In the genomic region with DNA sequence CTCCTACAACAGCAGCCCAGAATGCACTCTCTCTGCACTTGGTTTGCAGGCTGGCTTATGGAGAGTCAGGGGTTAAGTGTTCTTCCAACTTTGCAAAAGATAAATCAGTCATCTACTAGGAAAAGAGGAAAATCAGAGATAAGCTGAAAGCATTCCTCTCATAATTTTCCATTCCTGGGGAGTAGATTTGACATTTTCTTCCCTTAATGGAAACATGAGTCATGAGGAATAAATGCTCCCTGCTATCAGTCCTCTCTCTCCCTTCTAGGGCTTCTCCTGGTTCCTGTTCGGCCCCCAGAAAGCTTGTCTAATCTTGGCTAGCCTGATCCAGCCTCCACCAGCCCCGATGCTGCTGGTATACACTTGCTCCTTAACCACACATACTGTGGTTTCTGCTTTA, we compare ENCODE assay signal across 1 cellular context.
TF ChIP-seq lines count a peak whose summit lies in the region.

No MANE protein-coding gene starts in this region.

TF ChIP-seq in HEK293, 187 proteins besides CTCF, POLR2A, EP300 and RAD21 (continued from another document):
- TF ChIP-seq, protein P1, sequence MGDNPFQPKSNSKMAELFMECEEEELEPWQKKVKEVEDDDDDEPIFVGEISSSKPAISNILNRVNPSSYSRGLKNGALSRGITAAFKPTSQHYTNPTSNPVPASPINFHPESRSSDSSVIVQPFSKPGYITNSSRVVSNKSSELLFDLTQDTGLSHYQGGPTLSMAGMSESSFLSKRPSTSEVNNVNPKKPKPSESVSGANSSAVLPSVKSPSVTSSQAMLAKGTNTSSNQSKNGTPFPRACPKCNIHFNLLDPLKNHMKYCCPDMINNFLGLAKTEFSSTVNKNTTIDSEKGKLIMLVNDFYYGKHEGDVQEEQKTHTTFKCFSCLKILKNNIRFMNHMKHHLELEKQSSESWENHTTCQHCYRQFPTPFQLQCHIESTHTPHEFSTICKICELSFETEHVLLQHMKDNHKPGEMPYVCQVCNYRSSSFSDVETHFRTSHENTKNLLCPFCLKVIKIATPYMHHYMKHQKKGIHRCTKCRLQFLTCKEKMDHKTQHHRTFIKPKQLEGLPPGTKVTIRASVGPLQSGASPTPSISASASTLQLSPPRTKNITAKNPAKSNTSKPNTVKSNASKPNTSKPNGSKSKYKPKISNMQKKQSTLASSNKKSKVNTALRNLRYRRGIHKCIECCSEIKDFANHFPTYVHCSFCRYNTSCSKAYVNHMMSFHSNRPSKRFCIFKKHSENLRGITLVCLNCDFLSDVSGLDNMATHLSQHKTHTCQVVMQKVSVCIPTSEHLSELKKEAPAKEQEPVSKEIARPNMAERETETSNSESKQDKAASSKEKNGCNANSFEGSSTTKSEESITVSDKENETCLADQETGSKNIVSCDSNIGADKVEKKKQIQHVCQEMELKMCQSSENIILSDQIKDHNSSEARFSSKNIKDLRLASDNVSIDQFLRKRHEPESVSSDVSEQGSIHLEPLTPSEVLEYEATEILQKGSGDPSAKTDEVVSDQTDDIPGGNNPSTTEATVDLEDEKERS (tag by site-specific recombination; IDR thresholded peaks at IDR 0.05): no peak
